12 cellular contexts compared by ENCODE assay signal in the genomic region with DNA sequence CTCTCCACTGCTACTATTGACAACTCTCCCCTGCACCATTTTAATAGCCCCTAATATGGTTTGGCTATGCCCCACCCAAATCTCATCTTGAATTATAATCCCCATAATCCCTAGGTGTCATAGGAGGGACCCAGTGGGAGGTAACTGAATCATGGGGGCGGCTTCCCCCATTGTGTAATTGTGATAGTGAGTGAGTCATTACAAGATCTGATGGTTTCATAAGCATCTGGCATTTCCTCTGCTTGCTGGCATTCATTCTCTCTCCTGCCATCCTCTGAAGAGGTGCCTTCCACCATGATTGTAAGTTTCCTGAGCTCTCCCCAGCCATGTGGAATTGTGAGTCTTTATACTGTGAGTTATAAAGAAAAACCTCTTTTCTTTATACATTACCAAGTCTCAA.
DNase-seq lines count a peak whose midpoint lies in the region; ATAC-seq and TF ChIP-seq lines count a peak whose summit lies in the region.
"Had no signal": no experiment of that assay in that cellular context is flagged by ENCODE, and none has a peak within 500 bp of the region (broad histone marks: within the 10 kb centered on the region; RNA-seq: fewer than 3 reads in every experiment).

No MANE protein-coding gene starts in this region.

- H3K4me3 ChIP-seq in lung = no peak overlapping the region
- H3K4me3 ChIP-seq in adrenal gland = no peak overlapping the region
- no peak overlapping the region for H3K4me3 ChIP-seq in transverse colon

- TF ChIP-seq EP300 in transverse colon (IDR thresholded peaks at IDR 0.05; ENCODE audit: low read depth) = no peak

- no peaks in the 10 kb centered on the region for H3K27me3 ChIP-seq in lung (ENCODE audit: control insufficient read depth, insufficient read depth)
- H3K27me3 ChIP-seq in adrenal gland = no peaks in the 10 kb centered on the region
- no peaks in the 10 kb centered on the region for H3K27me3 ChIP-seq in transverse colon

- ATAC-seq in lung (ENCODE audit: insufficient read depth, low FRiP score) (peak; percentile 43), GM18870 (IDR thresholded peaks at IDR 0.05; ENCODE audit: unreplicated experiment) (no peak)

- CTCF ChIA-PET in Calu3 (lab: Charles Lee) = no interaction called here

- WGBS in lung, 2 donors = 29 to 48% methylated on average over 1 of the region's 1 CpG
- 37 to 65% (median 56%) methylated on average over 1 of the region's 1 CpG for WGBS in adrenal gland, 4 donors
- 30 to 41% methylated on average over 1 of the region's 1 CpG for WGBS in transverse colon (ENCODE audit: low coverage in 1 of 2), 2 donors

- H3K9me3 ChIP-seq in lung (ENCODE audit: control insufficient read depth in 2 of 2, insufficient read depth in 1 of 2, low read length in 1 of 2) (no peaks in the 10 kb centered on the region), adrenal gland (replicated peaks in 1 of 3) (no peaks in the 10 kb centered on the region), transverse colon (no peaks in the 10 kb centered on the region)

- no peaks in the 10 kb centered on the region for H3K36me3 Mint-ChIP-seq in Calu3 (ENCODE audit: insufficient read depth, unreplicated experiment)

- H3K4me1 ChIP-seq in lung (ENCODE audit: control insufficient read depth in 2 of 2, insufficient read depth in 2 of 2, low read length in 2 of 2) (no peaks in the 10 kb centered on the region), adrenal gland (replicated peaks in 1 of 2) (no peaks in the 10 kb centered on the region), transverse colon (no peaks in the 10 kb centered on the region)

- TF ChIP-seq POLR2A in adrenal gland (IDR thresholded peaks at IDR 0.05) (no peak), transverse colon (IDR thresholded peaks at IDR 0.05) (no peak)

- BruUV-seq in Calu3 (replicated peaks; lab: Mats Ljungman, UMichigan) = no TSS peak

- DNase-seq in Calu3 = peak; percentile 4
- peak; percentile 70 for DNase-seq in HS-5 (ENCODE audit: low read depth)
- DNase-seq in astrocyte of the hippocampus (ENCODE audit: low read depth, low spot score) = peak; percentile 44
- DNase-seq in lung (ENCODE audit: low spot score) = no peak
- DNase-seq in adrenal gland = no peak
- no peak for DNase-seq in stimulated activated naive CD4-positive, alpha-beta T cell (lab: John Stamatoyannopoulos, UW)
- DNase-seq in transverse colon = no peak
- DNase-seq: dermis blood vessel endothelial cell, H7, NCI-H1417 treated with DMSO at 0.1 percent for 48 hours had no signal

- H3K36me3 ChIP-seq in lung (ENCODE audit: control insufficient read depth in 2 of 2, insufficient read depth in 2 of 2, low read length in 2 of 2) (no peaks in the 10 kb centered on the region), adrenal gland (replicated peaks in 1 of 2) (no peaks in the 10 kb centered on the region), transverse colon (no peaks in the 10 kb centered on the region)

- no peaks in the 10 kb centered on the region for H3K27me3 Mint-ChIP-seq in Calu3 (ENCODE audit: unreplicated experiment)

- intact Hi-C loops in Calu3 (cut with micrococcal nuclease; ENCODE audit: unreplicated experiment) = no loop called here
- intact Hi-C loops in adrenal gland (cut with DNase I) = no loop called here
- intact Hi-C loops in transverse colon (cut with DNase I; ENCODE audit: low total_unique reads) = no loop called here

- TF ChIP-seq CTCF in Calu3 (IDR thresholded peaks at IDR 0.05; ENCODE audit: unreplicated experiment) (no peak), lung (IDR thresholded peaks at IDR 0.05; ENCODE audit: control extremely low read depth, extremely low read depth) (no peak), adrenal gland (IDR thresholded peaks at IDR 0.05) (no peak), transverse colon (IDR thresholded peaks at IDR 0.05) (no peak)

- H3K27ac Mint-ChIP-seq in Calu3 (ENCODE audit: unreplicated experiment) = no peak overlapping the region
- H3K27ac Mint-ChIP-seq: activated T-helper 2 cell treated with anti-CD3 and anti-CD28 coated beads, Interferon-gamma antibody, Interleukin-2, Interleukin-4, amounts not matched to agents 10 μg/mL and 5 μg/mL and 100 μg/mL, durations not matched to agents 14 hours and 24 hours and 36 hours had no signal

- peaks cover 11% of the 10 kb centered on the region for H3K4me1 Mint-ChIP-seq in Calu3 (ENCODE audit: low read depth, unreplicated experiment)

- H3K4me3 Mint-ChIP-seq in Calu3 (ENCODE audit: low read depth, unreplicated experiment) = no peak overlapping the region

- in situ Hi-C loops in transverse colon (cut with MboI; ENCODE audit: low pct_ligation_motif_present in 1 of 4, low pct_unique_long_range_greater_than_20kb in 1 of 4, low sequenced_read_pairs in 3 of 4) = no loop called here

- H3K27ac ChIP-seq in lung (ENCODE audit: low read depth in 1 of 2, low read length in 1 of 2) (no peak overlapping the region), adrenal gland (no peak overlapping the region), transverse colon (peak overlapping the region in 2 of 4 donors; percentile 2 to 39)

- peaks cover 10% of the 10 kb centered on the region for H3K9me3 Mint-ChIP-seq in Calu3 (ENCODE audit: low read depth, unreplicated experiment)
- H3K9me3 Mint-ChIP-seq: activated T-helper 2 cell treated with anti-CD3 and anti-CD28 coated beads, Interferon-gamma antibody, Interleukin-2, Interleukin-4, amounts not matched to agents 10 μg/mL and 5 μg/mL and 100 μg/mL, durations not matched to agents 14 hours and 24 hours and 36 hours had no signal

Comparison
In these comparisons a context has a peak if more than half of its experiments do, and no peak if none do; other contexts are left out.
1. DNase-seq: peak in Calu3 (single experiment), HS-5 (single experiment) and astrocyte of the hippocampus (single experiment); none in lung (single experiment), adrenal gland (0 of 7), stimulated activated naive CD4-positive, alpha-beta T cell (0 of 6) and transverse colon (single experiment).